Comparison of ENCODE assay signal across 8 cellular contexts in the genomic region with DNA sequence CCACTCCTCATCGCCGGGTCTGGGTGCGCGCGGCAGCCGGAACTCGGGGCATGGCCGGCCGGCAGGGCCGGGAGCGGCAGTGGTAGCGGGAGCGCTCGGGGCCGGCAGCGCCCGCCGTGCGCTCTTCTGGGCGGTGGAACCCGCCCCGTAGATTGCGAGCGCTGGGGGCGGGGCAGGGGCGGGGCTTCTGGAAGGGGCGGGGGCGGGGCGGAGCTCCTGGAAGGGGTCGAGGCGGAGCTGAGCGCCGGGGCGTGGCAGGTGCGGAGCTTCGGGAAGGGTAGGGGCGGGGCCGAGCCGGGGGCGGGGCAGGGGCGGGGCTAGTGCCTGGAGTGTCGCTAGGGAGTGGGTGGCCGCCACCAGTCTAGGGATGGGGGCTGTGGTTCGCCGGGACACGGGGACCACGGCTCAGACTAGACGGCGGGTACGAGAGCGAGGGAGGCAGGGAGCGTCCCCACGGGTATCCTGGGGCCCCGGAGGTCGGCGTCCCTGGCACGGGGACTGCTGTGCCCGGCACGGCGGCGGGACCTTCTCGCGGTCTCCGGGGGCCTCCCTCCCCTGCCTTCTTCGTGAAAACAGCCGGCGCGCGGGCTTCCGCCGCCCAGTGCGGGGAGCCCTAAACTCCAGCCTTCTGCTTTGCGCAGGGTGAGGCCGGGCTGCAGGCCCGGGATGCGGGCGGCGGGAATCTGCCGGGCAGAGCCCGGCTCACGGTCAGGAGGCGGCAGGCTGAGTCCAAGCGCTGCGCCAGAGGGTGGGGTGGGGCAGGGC. TPM values are rescaled to one million over a fixed set of nuclear protein-coding genes. Genes with fewer than 3 reads are reported as not detected.
DNase-seq lines count a peak whose midpoint lies in the region; ATAC-seq and TF ChIP-seq lines count a peak whose summit lies in the region.

A gene (minus strand): TSS at position 128 of the 765 bp plus-strand sequence. CDS start 117 bp downstream, at position 11.

- H3K9me2 ChIP-seq in HCT116 (ENCODE audit: insufficient read depth) (no peaks in the 10 kb centered on the region), hepatocyte (replicated peaks; ENCODE audit: insufficient read depth) (no peaks in the 10 kb centered on the region)

- TF ChIP-seq POLR2A in HCT116 (IDR thresholded peaks at IDR 0.05; ENCODE audit: borderline replicate concordance, extremely low read depth, insufficient read depth, insufficient read length) (no peak), vagina (IDR thresholded peaks at IDR 0.05) (peak in 1 of 2 donors; percentile 40)

- ATAC-seq in HCT116, result peak; percentile 80

- BruUV-seq in HCT116 (replicated peaks; lab: Mats Ljungman, UMichigan), result no TSS peak

- DNase-seq in GM10266 (ENCODE audit: extremely low spot score), result peak; percentile 100
- DNase-seq in HCT116 (ENCODE audit: low read depth, low spot score), result peak; percentile 54
- peak; percentile 52 for DNase-seq in NAMALWA (ENCODE audit: low spot score)
- DNase-seq in T1000 (lab: John Stamatoyannopoulos, UW), result peak; percentile 86
- peak; percentile 71 for DNase-seq in astrocyte of the cerebellum (ENCODE audit: low read depth)
- DNase-seq in hepatocyte (ENCODE audit: low spot score), result peak; percentile 98
- DNase-seq in retina, result peak; percentile 90
- peak in 1 of 2 donors; percentile 93 for DNase-seq in vagina (ENCODE audit: extremely low spot score in 2 of 2)

- H3K9me3 ChIP-seq in HCT116 (ENCODE audit: control insufficient read depth in 1 of 2, insufficient read depth in 1 of 2, low read depth in 1 of 2, low read length in 2 of 2) (no peaks in the 10 kb centered on the region), hepatocyte (ENCODE audit: low read depth) (no peaks in the 10 kb centered on the region), vagina (no peaks in the 10 kb centered on the region)

- peaks cover 13% of the 10 kb centered on the region; the same call in 1 of the 2 replicates for H3K79me2 ChIP-seq in HCT116 (ENCODE audit: insufficient read depth, low read length)
- H3K79me2 ChIP-seq in hepatocyte, result no peaks in the 10 kb centered on the region

- intact Hi-C loops in HCT116 (cut with micrococcal nuclease), result no loop called here
- intact Hi-C loops in vagina (cut with DNase I), result no loop called here

- H3K9ac ChIP-seq in HCT116 (ENCODE audit: low read length), result peak within 1 kb of the TSS; percentile 60

- H2AFZ ChIP-seq in HCT116 (ENCODE audit: low read depth, low read length, poor library complexity, severe bottlenecking) (no peak within 1 kb of the TSS), hepatocyte (peak within 1 kb of the TSS; percentile 87)

- CTCF ChIA-PET in HCT116 (lab: Charles Lee), result no interaction called here

- WGBS in hepatocyte (ENCODE audit: low lambda C conversion rate, missing lambda C conversion rate), result under 1% methylated on average over 17 of the region's 84 CpGs

- POLR2A ChIA-PET in HCT116 (lab: Charles Lee), result no interaction called here

- TF ChIP-seq RAD21 in HCT116 (IDR thresholded peaks at IDR 0.05; ENCODE audit: low read depth), result no peak

- H3K27me3 ChIP-seq in HCT116 (ENCODE audit: insufficient read depth, low read length) (no peaks in the 10 kb centered on the region), hepatocyte (peaks cover 43% of the 10 kb centered on the region), vagina (no peaks in the 10 kb centered on the region)

- TF ChIP-seq CTCF in GM10266 (IDR thresholded peaks at IDR 0.05; ENCODE audit: control insufficient read depth, insufficient read depth, low read depth, missing control alignments), result no peak
- TF ChIP-seq CTCF in HCT116 (IDR thresholded peaks at IDR 0.05 in 2 of 3, conservative IDR thresholded peaks at IDR 0.05 in 1 of 3; ENCODE audit: borderline replicate concordance in 1 of 3, insufficient read depth in 1 of 3, low read depth in 2 of 3, low read length in 2 of 3), result no peak
- TF ChIP-seq CTCF in astrocyte of the cerebellum (IDR thresholded peaks at IDR 0.05; ENCODE audit: low read depth, low read length, missing control alignments), result no peak
- no peak for TF ChIP-seq CTCF in hepatocyte (IDR thresholded peaks at IDR 0.05; ENCODE audit: poor library complexity)
- TF ChIP-seq CTCF in vagina (IDR thresholded peaks at IDR 0.05), result no peak

- H3K27ac ChIP-seq in HCT116 (ENCODE audit: low read depth, low read length) (peak within 1 kb of the TSS; percentile 55), hepatocyte (no peak within 1 kb of the TSS), vagina (peak within 1 kb of the TSS; percentile 75)

- RAD21 ChIA-PET in HCT116 (lab: Charles Lee; ENCODE audit: low non-redundant PET in 1 of 2, low total read pairs in 2 of 2, uncharacterized antibody in 2 of 2, unreplicated experiment in 2 of 2), result interaction anchor here in 1 of 2 experiments (0.6 to 0.9 kb wide), 2 partner anchors 13 to 23 kb away, joined by 4 to 6 read pairs; no protein-coding TSS in a partner anchor

- in situ Hi-C loops in astrocyte of the cerebellum (cut with HindIII; ENCODE audit: low sequenced_read_pairs), result no loop called here

- H3K36me3 ChIP-seq in HCT116 (ENCODE audit: control insufficient read depth in 1 of 2, insufficient read depth in 2 of 2, low read length in 2 of 2) (no peaks in the 10 kb centered on the region), hepatocyte (replicated peaks; ENCODE audit: insufficient read depth, low read depth) (no peaks in the 10 kb centered on the region), vagina (no peaks in the 10 kb centered on the region)

- H3K4me2 ChIP-seq in HCT116 (ENCODE audit: low read length), result peak within 1 kb of the TSS; percentile 71
- peak within 1 kb of the TSS; percentile 98 for H3K4me2 ChIP-seq in hepatocyte

- H3K4me3 ChIP-seq in HCT116 (replicated peaks in 1 of 2; ENCODE audit: low read depth in 1 of 2, low read length in 2 of 2) (peak within 1 kb of the TSS; percentile 50 to 61), astrocyte of the cerebellum (ENCODE audit: low read depth, low read length) (peak within 1 kb of the TSS; percentile 59), hepatocyte (peak within 1 kb of the TSS; percentile 72), vagina (peak within 1 kb of the TSS; percentile 57 to 93)

- H4K20me1 ChIP-seq in HCT116 (ENCODE audit: insufficient read depth), result no peaks in the 10 kb centered on the region
- H4K20me1 ChIP-seq in hepatocyte (ENCODE audit: insufficient read depth, poor library complexity, severe bottlenecking), result no peaks in the 10 kb centered on the region

- H3K4me1 ChIP-seq in HCT116 (ENCODE audit: control insufficient read depth in 1 of 2, insufficient read depth in 2 of 2, low read length in 2 of 2) (peaks cover 13 to 28% of the 10 kb centered on the region in 2 experiments), hepatocyte (ENCODE audit: insufficient read depth) (peaks cover 7% of the 10 kb centered on the region), vagina (peaks cover 19% of the 10 kb centered on the region)

TF ChIP-seq in HCT116, 20 proteins besides CTCF, POLR2A, EP300 and RAD21 (continues in another document):
- TF ChIP-seq, protein P1, sequence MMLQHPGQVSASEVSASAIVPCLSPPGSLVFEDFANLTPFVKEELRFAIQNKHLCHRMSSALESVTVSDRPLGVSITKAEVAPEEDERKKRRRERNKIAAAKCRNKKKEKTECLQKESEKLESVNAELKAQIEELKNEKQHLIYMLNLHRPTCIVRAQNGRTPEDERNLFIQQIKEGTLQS (IDR thresholded peaks at IDR 0.05), result no peak
- no peak; the same call in 1 of the 2 replicates for TF ChIP-seq SIN3A (IDR thresholded peaks at IDR 0.05; ENCODE audit: low read depth)
- TF ChIP-seq EZH2 (IDR thresholded peaks at IDR 0.05), result no peak
- TF ChIP-seq POLR2AphosphoS5 (IDR thresholded peaks at IDR 0.05; ENCODE audit: low read depth, low read length), result peak; percentile 75
- TF ChIP-seq CEBPB (IDR thresholded peaks at IDR 0.05; ENCODE audit: low read depth), result no peak
- TF ChIP-seq SRF (IDR thresholded peaks at IDR 0.05; ENCODE audit: low read depth), result no peak
- no peak for TF ChIP-seq YY1 (IDR thresholded peaks at IDR 0.05; ENCODE audit: extremely low read depth, insufficient replicate concordance, low read depth, low read length)
- TF ChIP-seq FOSL1 (IDR thresholded peaks at IDR 0.05; ENCODE audit: low read depth), result no peak
- TF ChIP-seq, protein P2, sequence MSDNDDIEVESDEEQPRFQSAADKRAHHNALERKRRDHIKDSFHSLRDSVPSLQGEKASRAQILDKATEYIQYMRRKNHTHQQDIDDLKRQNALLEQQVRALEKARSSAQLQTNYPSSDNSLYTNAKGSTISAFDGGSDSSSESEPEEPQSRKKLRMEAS (IDR thresholded peaks at IDR 0.05), result no peak
- 0 out of 2 replicates have a peak, but pooled peaks have one; percentile 3 for TF ChIP-seq SP1 (IDR thresholded peaks at IDR 0.05; ENCODE audit: low read depth)
- no peak for TF ChIP-seq JUND (IDR thresholded peaks at IDR 0.05)
- TF ChIP-seq, protein P3, sequence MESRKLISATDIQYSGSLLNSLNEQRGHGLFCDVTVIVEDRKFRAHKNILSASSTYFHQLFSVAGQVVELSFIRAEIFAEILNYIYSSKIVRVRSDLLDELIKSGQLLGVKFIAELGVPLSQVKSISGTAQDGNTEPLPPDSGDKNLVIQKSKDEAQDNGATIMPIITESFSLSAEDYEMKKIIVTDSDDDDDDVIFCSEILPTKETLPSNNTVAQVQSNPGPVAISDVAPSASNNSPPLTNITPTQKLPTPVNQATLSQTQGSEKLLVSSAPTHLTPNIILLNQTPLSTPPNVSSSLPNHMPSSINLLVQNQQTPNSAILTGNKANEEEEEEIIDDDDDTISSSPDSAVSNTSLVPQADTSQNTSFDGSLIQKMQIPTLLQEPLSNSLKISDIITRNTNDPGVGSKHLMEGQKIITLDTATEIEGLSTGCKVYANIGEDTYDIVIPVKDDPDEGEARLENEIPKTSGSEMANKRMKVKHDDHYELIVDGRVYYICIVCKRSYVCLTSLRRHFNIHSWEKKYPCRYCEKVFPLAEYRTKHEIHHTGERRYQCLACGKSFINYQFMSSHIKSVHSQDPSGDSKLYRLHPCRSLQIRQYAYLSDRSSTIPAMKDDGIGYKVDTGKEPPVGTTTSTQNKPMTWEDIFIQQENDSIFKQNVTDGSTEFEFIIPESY (IDR thresholded peaks at IDR 0.05; ENCODE audit: extremely low read depth, insufficient replicate concordance, low read length), result no peak
- no peak for TF ChIP-seq EZH2phosphoT487 (IDR thresholded peaks at IDR 0.05; ENCODE audit: borderline replicate concordance)
- TF ChIP-seq TCF7L2 (IDR thresholded peaks at IDR 0.05; ENCODE audit: borderline replicate concordance, extremely low read depth, insufficient read depth, insufficient read length), result no peak
- no peak for TF ChIP-seq EGR1 (IDR thresholded peaks at IDR 0.05; ENCODE audit: low read depth)

RNA-seq across cellular contexts. Expression of the gene that starts here (rescaled TPM):
- total RNA-seq in HCT116 (2021; ENCODE audit: unreplicated experiment) (29.7 TPM), hepatocyte (4.8 and 7.9 TPM in 2 replicates), vagina (4.7 TPM)
- 33.6 and 34.4 TPM in 2 replicates for polyA plus RNA-seq in HCT116 (2012)
- polyA plus RNA-seq in hepatocyte, result 9.6 and 12.2 TPM in 2 replicates
